8 cellular contexts compared by ENCODE assay signal in genomic region chr1:90045853-90046563, GRCh38. TPM values are rescaled to one million over a fixed set of nuclear protein-coding genes. Genes with fewer than 3 reads are reported as not detected.
DNase-seq lines count a peak whose midpoint lies in the region; ATAC-seq, FAIRE-seq and TF ChIP-seq lines count a peak whose summit lies in the region.

No MANE protein-coding gene starts in this region.

- H2AFZ ChIP-seq in neural progenitor cell (replicated peaks): no peak overlapping the region

- H3K4me1 Mint-ChIP-seq in neural progenitor cell: no peaks in the 10 kb centered on the region

- DNase-seq in BJ (ENCODE audit: low read depth) (no peak), GM12892 (ENCODE audit: insufficient read length) (no peak), NCI-H82 (lab: John Stamatoyannopoulos, UW) (peak; percentile 61), choroid plexus epithelial cell (ENCODE audit: low read depth) (peak; percentile 53), neural progenitor cell (ENCODE audit: low spot score) (peak; percentile 51), NCI-H524 treated with DMSO at 0.1 percent for 48 hours (lab: John Stamatoyannopoulos, UW) (no peak), NCI-H2029 treated with DMSO at 0.1 percent for 48 hours (lab: John Stamatoyannopoulos, UW) (no peak)

- POLR2A ChIA-PET in BJ (lab: Charles Lee): no interaction called here

- H3K27me3 ChIP-seq in BJ (ENCODE audit: control insufficient read depth, insufficient read depth, low read length): peaks cover 6% of the 10 kb centered on the region; the same call in 1 of the 2 replicates
- H3K27me3 ChIP-seq in neural progenitor cell: no peaks in the 10 kb centered on the region

- peak; percentile 17 for FAIRE-seq in GM12892 (lab: Jason Lieb, UNC)

- H3K9me3 Mint-ChIP-seq in neural progenitor cell: no peaks in the 10 kb centered on the region

- H3K79me2 ChIP-seq in neural progenitor cell (ENCODE audit: low read depth): no peaks in the 10 kb centered on the region

- H3K27ac ChIP-seq in neural progenitor cell: no peak overlapping the region

- TF ChIP-seq CTCF in BJ (IDR thresholded peaks at IDR 0.05; ENCODE audit: insufficient read depth, low read depth, low read length): peak; percentile 70
- peak; percentile 80 for TF ChIP-seq CTCF in choroid plexus epithelial cell (conservative IDR thresholded peaks at IDR 0.05; ENCODE audit: low read depth, low read length)
- peak; percentile 82 for TF ChIP-seq CTCF in neural progenitor cell (IDR thresholded peaks at IDR 0.05)

- H3K9ac ChIP-seq in neural progenitor cell: no peak overlapping the region

- no peaks in the 10 kb centered on the region for H3K4me1 ChIP-seq in neural progenitor cell

- H3F3A ChIP-seq in neural progenitor cell (ENCODE audit: low read depth): no peaks in the 10 kb centered on the region

- H3K4me3 Mint-ChIP-seq in neural progenitor cell: no peak overlapping the region

- no peak for TF ChIP-seq POLR2A in GM12892 (IDR thresholded peaks at IDR 0.05; ENCODE audit: low read depth, low read length)

- no peaks in the 10 kb centered on the region for H3K27me3 Mint-ChIP-seq in neural progenitor cell (ENCODE audit: insufficient read depth, low read depth)

- no peak for ATAC-seq in GM21825 (IDR thresholded peaks at IDR 0.05; ENCODE audit: unreplicated experiment)

- no peak overlapping the region for H3K4me2 ChIP-seq in neural progenitor cell

- no peaks in the 10 kb centered on the region for H3K36me3 Mint-ChIP-seq in neural progenitor cell

- CTCF ChIA-PET in BJ (lab: Yijun Ruan, JAX): interaction anchor here (1.3 to 2.1 kb wide), 3 partner anchors 11 to 1119 kb away, joined by 3 to 5 read pairs (median 4); no protein-coding TSS in a partner anchor

- H3K27ac Mint-ChIP-seq in neural progenitor cell: peak overlapping the region; percentile 24

- H3K9me3 ChIP-seq in neural progenitor cell (ENCODE audit: low read depth): no peaks in the 10 kb centered on the region

- H3K4me3 ChIP-seq in BJ (ENCODE audit: low read depth, low read length) (no peak overlapping the region), choroid plexus epithelial cell (ENCODE audit: low read depth, low read length) (no peak overlapping the region), neural progenitor cell (no peak overlapping the region)

- no peaks in the 10 kb centered on the region for H4K20me1 ChIP-seq in neural progenitor cell (ENCODE audit: low read depth)

- H3K36me3 ChIP-seq in BJ (ENCODE audit: control insufficient read depth, insufficient read depth, low read length) (no peaks in the 10 kb centered on the region), neural progenitor cell (no peaks in the 10 kb centered on the region)

RNA-seq across cellular contexts. Expression of gene ZNF326, which starts 51.1 kb away (rescaled TPM):
- polyA plus RNA-seq in BJ (2011; rRNA removed): 7.6 and 14.0 TPM in 2 replicates
- polyA minus RNA-seq in BJ (2011; rRNA and poly(A)+ RNA removed): 9.0 and 10.0 TPM in 2 replicates
- polyA plus RNA-seq in GM12892 (2012; ENCODE audit: missing spikeins): 18.1 TPM
- 33.9 and 45.0 TPM in 2 replicates for total RNA-seq in neural progenitor cell (ENCODE audit: low replicate concordance)

Comparison
In these comparisons a context has a peak if more than half of its experiments do, and no peak if none do; other contexts are left out.
1. DNase-seq: peak in NCI-H82 (single experiment), choroid plexus epithelial cell (single experiment) and neural progenitor cell (single experiment); none in BJ (single experiment), GM12892 (single experiment), NCI-H524 treated with DMSO at 0.1 percent for 48 hours (single experiment) and NCI-H2029 treated with DMSO at 0.1 percent for 48 hours (single experiment).
2. Peak in every context shown above with its lines, with median percentiles within 50 percentile points of each other: CTCF ChIP-seq.